Comparison of ENCODE assay signal across 1 cellular context in the genomic region with DNA sequence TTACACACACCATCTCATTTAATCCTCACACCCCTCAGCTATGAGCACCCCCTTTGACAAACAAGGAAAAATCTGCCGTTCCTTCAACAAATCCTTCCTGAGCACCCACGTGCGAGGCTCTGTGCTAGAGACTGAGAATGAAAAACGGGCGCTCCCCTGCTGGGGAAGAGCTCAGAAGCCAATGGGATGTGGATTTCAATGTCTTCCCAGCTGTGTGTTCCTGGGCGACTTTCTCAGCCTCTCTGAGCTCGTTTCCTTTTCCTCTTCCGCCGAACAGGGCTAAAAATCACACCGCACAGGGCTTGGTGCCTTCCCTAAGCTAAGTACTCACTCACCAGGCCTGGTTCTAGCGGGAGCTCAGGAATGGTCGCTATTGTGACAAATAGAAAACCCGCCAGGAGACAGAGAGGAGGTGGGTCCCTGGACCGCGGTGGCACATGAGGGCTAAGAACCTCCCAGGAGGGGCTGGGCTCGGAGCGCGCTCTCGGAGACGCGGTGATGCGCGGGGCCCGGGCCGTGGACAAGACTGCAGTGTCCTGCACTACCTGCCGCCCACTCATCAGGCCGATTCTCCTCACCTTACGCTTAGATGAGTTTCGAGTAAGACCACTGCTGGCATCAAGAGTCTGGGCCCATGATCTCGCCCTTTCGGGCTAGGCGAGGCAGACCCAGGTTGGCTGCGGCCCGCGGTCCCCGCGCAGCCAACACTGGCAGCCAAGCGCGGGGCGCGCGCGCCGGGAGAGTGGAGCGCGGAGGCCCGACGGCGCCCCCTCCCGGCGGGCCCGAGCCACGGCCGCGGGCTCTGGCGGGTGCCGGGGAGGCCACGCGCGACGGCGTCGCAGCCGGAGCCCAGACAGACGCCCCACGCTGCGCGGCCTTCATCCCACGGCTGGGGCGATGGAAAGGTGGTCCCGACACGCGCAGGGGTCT.
TF ChIP-seq lines count a peak whose summit lies in the region.

No MANE protein-coding gene starts in this region.

TF ChIP-seq in GM23338, 12 proteins besides CTCF, POLR2A, EP300 and RAD21 (continued from another document):
- TF ChIP-seq ZNF462 (CRISPR knock-in tag; IDR thresholded peaks at IDR 0.05) (no peak), ZNF114 (CRISPR knock-in tag; IDR thresholded peaks at IDR 0.05) (no peak)
- TF ChIP-seq, protein P1, sequence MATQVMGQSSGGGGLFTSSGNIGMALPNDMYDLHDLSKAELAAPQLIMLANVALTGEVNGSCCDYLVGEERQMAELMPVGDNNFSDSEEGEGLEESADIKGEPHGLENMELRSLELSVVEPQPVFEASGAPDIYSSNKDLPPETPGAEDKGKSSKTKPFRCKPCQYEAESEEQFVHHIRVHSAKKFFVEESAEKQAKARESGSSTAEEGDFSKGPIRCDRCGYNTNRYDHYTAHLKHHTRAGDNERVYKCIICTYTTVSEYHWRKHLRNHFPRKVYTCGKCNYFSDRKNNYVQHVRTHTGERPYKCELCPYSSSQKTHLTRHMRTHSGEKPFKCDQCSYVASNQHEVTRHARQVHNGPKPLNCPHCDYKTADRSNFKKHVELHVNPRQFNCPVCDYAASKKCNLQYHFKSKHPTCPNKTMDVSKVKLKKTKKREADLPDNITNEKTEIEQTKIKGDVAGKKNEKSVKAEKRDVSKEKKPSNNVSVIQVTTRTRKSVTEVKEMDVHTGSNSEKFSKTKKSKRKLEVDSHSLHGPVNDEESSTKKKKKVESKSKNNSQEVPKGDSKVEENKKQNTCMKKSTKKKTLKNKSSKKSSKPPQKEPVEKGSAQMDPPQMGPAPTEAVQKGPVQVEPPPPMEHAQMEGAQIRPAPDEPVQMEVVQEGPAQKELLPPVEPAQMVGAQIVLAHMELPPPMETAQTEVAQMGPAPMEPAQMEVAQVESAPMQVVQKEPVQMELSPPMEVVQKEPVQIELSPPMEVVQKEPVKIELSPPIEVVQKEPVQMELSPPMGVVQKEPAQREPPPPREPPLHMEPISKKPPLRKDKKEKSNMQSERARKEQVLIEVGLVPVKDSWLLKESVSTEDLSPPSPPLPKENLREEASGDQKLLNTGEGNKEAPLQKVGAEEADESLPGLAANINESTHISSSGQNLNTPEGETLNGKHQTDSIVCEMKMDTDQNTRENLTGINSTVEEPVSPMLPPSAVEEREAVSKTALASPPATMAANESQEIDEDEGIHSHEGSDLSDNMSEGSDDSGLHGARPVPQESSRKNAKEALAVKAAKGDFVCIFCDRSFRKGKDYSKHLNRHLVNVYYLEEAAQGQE (IDR thresholded peaks at IDR 0.05; ENCODE audit: unreplicated experiment), result no peak
